In genomic region chr3:12833226-12834161, GRCh38 we compare ENCODE assay signal across 1 cellular context.
TF ChIP-seq lines count a peak whose summit lies in the region.

No MANE protein-coding gene starts in this region.

TF ChIP-seq in HepG2, 621 proteins besides CTCF, POLR2A, EP300 and RAD21:
- TF ChIP-seq HOXD1 (CRISPR knock-in tag; IDR thresholded peaks at IDR 0.05) = no peak
- peak; percentile 15; the same call in 1 of the 2 replicates for TF ChIP-seq POLR2G (IDR thresholded peaks at IDR 0.05; ENCODE audit: low read depth, low read length)
- TF ChIP-seq CREB1 (IDR thresholded peaks at IDR 0.05) = no peak
- no peak for TF ChIP-seq CREB1 (CRISPR knock-in tag; IDR thresholded peaks at IDR 0.05)
- peak; percentile 71 for TF ChIP-seq RBFOX2 (IDR thresholded peaks at IDR 0.05; ENCODE audit: low read depth, low read length)
- TF ChIP-seq AGO2 (optimal IDR thresholded peaks at IDR 0.05; ENCODE audit: low read depth, low read length) = peak; percentile 66
- peak; percentile 46 for TF ChIP-seq RBM22 (optimal IDR thresholded peaks at IDR 0.05; ENCODE audit: low read length)
- TF ChIP-seq ZBTB43 (CRISPR knock-in tag; conservative IDR thresholded peaks at IDR 0.05) = no peak
